ENCODE assay signal across 24 cellular contexts in the genomic region with DNA sequence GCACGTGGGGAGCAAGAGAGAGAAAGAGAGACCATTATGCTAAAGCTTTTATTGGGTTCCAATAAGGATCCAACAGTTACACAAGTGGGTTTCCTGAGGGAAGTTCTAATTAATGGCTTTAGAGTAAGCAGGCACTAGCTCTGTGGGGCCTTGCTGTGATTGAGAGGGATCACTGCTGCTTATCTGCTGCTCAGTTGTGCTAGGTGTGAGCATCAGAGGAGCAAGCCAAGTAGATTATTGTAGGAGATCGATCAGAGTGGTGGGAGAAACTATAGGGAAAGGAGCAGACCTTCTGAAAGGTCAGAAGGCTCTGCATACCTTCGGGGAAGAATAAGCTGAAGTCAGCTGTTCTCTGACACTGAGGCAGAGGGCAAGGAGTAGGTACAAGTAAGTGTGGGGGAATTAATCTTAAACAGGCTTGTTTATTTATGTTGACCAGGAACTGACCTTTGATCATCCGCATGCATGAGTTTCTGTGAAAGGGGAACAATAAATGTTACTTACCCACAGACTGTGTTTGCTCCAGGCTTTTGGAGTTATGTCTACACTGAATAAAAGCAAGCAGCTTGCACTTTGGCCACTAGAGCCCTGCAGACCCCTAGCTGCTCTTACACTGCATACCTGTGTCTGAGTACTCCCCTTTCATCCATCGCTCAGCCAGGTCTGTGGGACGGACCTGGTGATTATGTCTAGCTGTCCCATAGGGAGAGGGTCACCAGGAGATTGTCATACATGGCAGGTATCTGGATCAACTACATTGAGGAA.
A peak's percentile ranks its signal among the peaks of the same experiment; 100 is the strongest.
DNase-seq lines count a peak whose midpoint lies in the region; ATAC-seq and TF ChIP-seq lines count a peak whose summit lies in the region.
"Had no signal": no experiment of that assay in that cellular context is flagged by ENCODE, and none has a peak within 500 bp of the region (broad histone marks: within the 10 kb centered on the region; RNA-seq: fewer than 3 reads in every experiment).

No MANE protein-coding gene starts in this region.

- no peaks in the 10 kb centered on the region for H4K20me1 ChIP-seq in GM23338 (replicated peaks; ENCODE audit: insufficient read depth)
- H4K20me1 ChIP-seq: BLaER1 had no signal

- no peaks in the 10 kb centered on the region for H3K36me3 Mint-ChIP-seq in GM23338 (ENCODE audit: low read depth)
- H3K36me3 Mint-ChIP-seq in mesothelial cell of epicardium: no peaks in the 10 kb centered on the region
- H3K36me3 Mint-ChIP-seq: CD4-positive, CD25-positive, alpha-beta regulatory T cell had no signal

- no peaks in the 10 kb centered on the region for H3K9me3 ChIP-seq in spleen
- H3K9me3 ChIP-seq: BLaER1, SJSA1 had no signal

- no peaks in the 10 kb centered on the region for H3K79me2 ChIP-seq in GM23338 (replicated peaks; ENCODE audit: insufficient read depth)

- H3K4me3 Mint-ChIP-seq in GM23338 (no peak overlapping the region), mesothelial cell of epicardium (no peak overlapping the region)

- TF ChIP-seq CTCF in GM23338 (conservative IDR thresholded peaks at IDR 0.05; ENCODE audit: low read depth in 2 of 2) (no peak), spleen (IDR thresholded peaks at IDR 0.05 in 8 of 11, conservative IDR thresholded peaks at IDR 0.05 in 3 of 11) (no peak), mesothelial cell of epicardium (IDR thresholded peaks at IDR 0.05; ENCODE audit: unreplicated experiment) (no peak)

- no peak for TF ChIP-seq POLR2A in spleen (IDR thresholded peaks at IDR 0.05)

- no peak overlapping the region for H3K4me3 ChIP-seq in GM23338
- no peak overlapping the region for H3K4me3 ChIP-seq in spleen
- H3K4me3 ChIP-seq: BLaER1, K562, SJSA1 had no signal

- H3K27me3 ChIP-seq in GM23338 (ENCODE audit: insufficient read depth): no peaks in the 10 kb centered on the region
- no peaks in the 10 kb centered on the region for H3K27me3 ChIP-seq in spleen (replicated peaks in 1 of 7)
- H3K27me3 ChIP-seq: BLaER1, SJSA1 had no signal

- H3K27ac Mint-ChIP-seq in GM23338: no peak overlapping the region
- H3K27ac Mint-ChIP-seq in mesothelial cell of epicardium: no peak overlapping the region
- H3K27ac Mint-ChIP-seq: CD4-positive, CD25-positive, alpha-beta regulatory T cell had no signal

- no peak overlapping the region for H3K4me2 ChIP-seq in GM23338
- H3K4me2 ChIP-seq: BLaER1 had no signal

- H3K4me1 Mint-ChIP-seq in GM23338 (no peaks in the 10 kb centered on the region), mesothelial cell of epicardium (no peaks in the 10 kb centered on the region)
- H3K4me1 Mint-ChIP-seq: CD4-positive, CD25-positive, alpha-beta regulatory T cell had no signal

- H3K9me3 Mint-ChIP-seq in GM23338: no peaks in the 10 kb centered on the region
- H3K9me3 Mint-ChIP-seq in mesothelial cell of epicardium: no peaks in the 10 kb centered on the region

- H3K4me1 ChIP-seq in GM23338 (ENCODE audit: insufficient read depth): no peaks in the 10 kb centered on the region
- H3K4me1 ChIP-seq in spleen: no peaks in the 10 kb centered on the region
- H3K4me1 ChIP-seq: BLaER1, SJSA1 had no signal

- H2AFZ ChIP-seq in GM23338: no peak overlapping the region

- H3K27me3 Mint-ChIP-seq in GM23338 (ENCODE audit: insufficient read depth, low read depth, poor library complexity) (no peaks in the 10 kb centered on the region), mesothelial cell of epicardium (ENCODE audit: low read depth) (peaks cover 2% of the 10 kb centered on the region)
- H3K27me3 Mint-ChIP-seq: CD4-positive, CD25-positive, alpha-beta regulatory T cell had no signal

- 75 to 84% (median 81%) methylated on average over 6 of the region's 6 CpGs for WGBS in spleen, 5 donors

- DNase-seq in Right ventricle myocardium superior (no peak), left cardiac atrium (no peak), GM23338 (ENCODE audit: low spot score) (peak; percentile 5), astrocyte of the hippocampus (ENCODE audit: low read depth, low spot score) (peak; percentile 14), spleen (peak; percentile 44), mesothelial cell of epicardium (ENCODE audit: low spot score in 2 of 2, unreplicated experiment in 2 of 2) (no peak)
- DNase-seq in activated T-cell treated with anti-CD3 and anti-CD28 coated beads, Interleukin-2, amount 50 U/mL, for 1 hour: no peak
- DNase-seq: CD4-positive, CD25-positive, alpha-beta regulatory T cell; DMS79 treated with DMSO at 0.1 percent for 48 hours; GF-D8; Kasumi-1; NCI-H1092 treated with DMSO at 0.1 percent for 48 hours; NCI-H1436; NCI-H187; NCI-H2081 treated with DMSO at 0.1 percent for 48 hours; NCI-H2171; NCI-H226; NCI-H510A treated with DMSO at 0.1 percent for 48 hours; PC-3 had no signal

- ATAC-seq in Right ventricle myocardium superior (ENCODE audit: poor library complexity): peak; percentile 13
- ATAC-seq in left cardiac atrium: no peak
- no peak; the same call in 2 of the 3 replicates for ATAC-seq in GM23338
- no peak for ATAC-seq in HG03095 (IDR thresholded peaks at IDR 0.05; ENCODE audit: unreplicated experiment)
- ATAC-seq: HCT116, K562, PC-3 had no signal

- H3K27ac ChIP-seq in GM23338 (ENCODE audit: low read depth) (no peak overlapping the region), spleen (no peak overlapping the region)
- H3K27ac ChIP-seq: BLaER1, SJSA1 had no signal

- no peaks in the 10 kb centered on the region for H3K9me2 ChIP-seq in GM23338 (ENCODE audit: insufficient read depth)

- H3K36me3 ChIP-seq in GM23338 (ENCODE audit: insufficient read depth): no peaks in the 10 kb centered on the region
- no peaks in the 10 kb centered on the region for H3K36me3 ChIP-seq in spleen
- H3K36me3 ChIP-seq: BLaER1, SJSA1 had no signal

- no peaks in the 10 kb centered on the region for H3F3A ChIP-seq in GM23338 (replicated peaks; ENCODE audit: low read depth)

- intact Hi-C loops in Right ventricle myocardium superior (cut with DNase I) (no loop called here), left cardiac atrium (cut with DNase I) (no loop called here), spleen (cut with DNase I; ENCODE audit: low total_unique reads) (no loop called here)

TF ChIP-seq in GM23338, 12 proteins besides CTCF, POLR2A, EP300 and RAD21 (continues in another document):
- no peak for TF ChIP-seq EZH2 (IDR thresholded peaks at IDR 0.05; ENCODE audit: low read depth, unreplicated experiment)
- TF ChIP-seq CREB1 (CRISPR knock-in tag; IDR thresholded peaks at IDR 0.05; ENCODE audit: low read depth): no peak
- TF ChIP-seq ZNF331 (CRISPR knock-in tag; IDR thresholded peaks at IDR 0.05; ENCODE audit: low read depth): no peak
- TF ChIP-seq POLR2AphosphoS5 (IDR thresholded peaks at IDR 0.05; ENCODE audit: low read depth): no peak
- TF ChIP-seq, protein P1, sequence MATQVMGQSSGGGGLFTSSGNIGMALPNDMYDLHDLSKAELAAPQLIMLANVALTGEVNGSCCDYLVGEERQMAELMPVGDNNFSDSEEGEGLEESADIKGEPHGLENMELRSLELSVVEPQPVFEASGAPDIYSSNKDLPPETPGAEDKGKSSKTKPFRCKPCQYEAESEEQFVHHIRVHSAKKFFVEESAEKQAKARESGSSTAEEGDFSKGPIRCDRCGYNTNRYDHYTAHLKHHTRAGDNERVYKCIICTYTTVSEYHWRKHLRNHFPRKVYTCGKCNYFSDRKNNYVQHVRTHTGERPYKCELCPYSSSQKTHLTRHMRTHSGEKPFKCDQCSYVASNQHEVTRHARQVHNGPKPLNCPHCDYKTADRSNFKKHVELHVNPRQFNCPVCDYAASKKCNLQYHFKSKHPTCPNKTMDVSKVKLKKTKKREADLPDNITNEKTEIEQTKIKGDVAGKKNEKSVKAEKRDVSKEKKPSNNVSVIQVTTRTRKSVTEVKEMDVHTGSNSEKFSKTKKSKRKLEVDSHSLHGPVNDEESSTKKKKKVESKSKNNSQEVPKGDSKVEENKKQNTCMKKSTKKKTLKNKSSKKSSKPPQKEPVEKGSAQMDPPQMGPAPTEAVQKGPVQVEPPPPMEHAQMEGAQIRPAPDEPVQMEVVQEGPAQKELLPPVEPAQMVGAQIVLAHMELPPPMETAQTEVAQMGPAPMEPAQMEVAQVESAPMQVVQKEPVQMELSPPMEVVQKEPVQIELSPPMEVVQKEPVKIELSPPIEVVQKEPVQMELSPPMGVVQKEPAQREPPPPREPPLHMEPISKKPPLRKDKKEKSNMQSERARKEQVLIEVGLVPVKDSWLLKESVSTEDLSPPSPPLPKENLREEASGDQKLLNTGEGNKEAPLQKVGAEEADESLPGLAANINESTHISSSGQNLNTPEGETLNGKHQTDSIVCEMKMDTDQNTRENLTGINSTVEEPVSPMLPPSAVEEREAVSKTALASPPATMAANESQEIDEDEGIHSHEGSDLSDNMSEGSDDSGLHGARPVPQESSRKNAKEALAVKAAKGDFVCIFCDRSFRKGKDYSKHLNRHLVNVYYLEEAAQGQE (IDR thresholded peaks at IDR 0.05; ENCODE audit: unreplicated experiment): no peak
- TF ChIP-seq ZNF114 (CRISPR knock-in tag; IDR thresholded peaks at IDR 0.05): no peak
- TF ChIP-seq JUNB (IDR thresholded peaks at IDR 0.05; ENCODE audit: unreplicated experiment): no peak
- TF ChIP-seq, protein P2, sequence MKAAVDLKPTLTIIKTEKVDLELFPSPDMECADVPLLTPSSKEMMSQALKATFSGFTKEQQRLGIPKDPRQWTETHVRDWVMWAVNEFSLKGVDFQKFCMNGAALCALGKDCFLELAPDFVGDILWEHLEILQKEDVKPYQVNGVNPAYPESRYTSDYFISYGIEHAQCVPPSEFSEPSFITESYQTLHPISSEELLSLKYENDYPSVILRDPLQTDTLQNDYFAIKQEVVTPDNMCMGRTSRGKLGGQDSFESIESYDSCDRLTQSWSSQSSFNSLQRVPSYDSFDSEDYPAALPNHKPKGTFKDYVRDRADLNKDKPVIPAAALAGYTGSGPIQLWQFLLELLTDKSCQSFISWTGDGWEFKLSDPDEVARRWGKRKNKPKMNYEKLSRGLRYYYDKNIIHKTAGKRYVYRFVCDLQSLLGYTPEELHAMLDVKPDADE (IDR thresholded peaks at IDR 0.05): no peak

Comparison
In these comparisons a context has a peak if more than half of its experiments do, and no peak if none do; other contexts are left out.
1. DNase-seq: peak in GM23338 (single experiment), astrocyte of the hippocampus (single experiment) and spleen (single experiment); none in Right ventricle myocardium superior (single experiment), left cardiac atrium (single experiment), mesothelial cell of epicardium (0 of 2) and activated T-cell treated with anti-CD3 and anti-CD28 coated beads, Interleukin-2, amount 50 U/mL, for 1 hour (single experiment).